Comparison of ENCODE assay signal across 18 cellular contexts in the genomic region with DNA sequence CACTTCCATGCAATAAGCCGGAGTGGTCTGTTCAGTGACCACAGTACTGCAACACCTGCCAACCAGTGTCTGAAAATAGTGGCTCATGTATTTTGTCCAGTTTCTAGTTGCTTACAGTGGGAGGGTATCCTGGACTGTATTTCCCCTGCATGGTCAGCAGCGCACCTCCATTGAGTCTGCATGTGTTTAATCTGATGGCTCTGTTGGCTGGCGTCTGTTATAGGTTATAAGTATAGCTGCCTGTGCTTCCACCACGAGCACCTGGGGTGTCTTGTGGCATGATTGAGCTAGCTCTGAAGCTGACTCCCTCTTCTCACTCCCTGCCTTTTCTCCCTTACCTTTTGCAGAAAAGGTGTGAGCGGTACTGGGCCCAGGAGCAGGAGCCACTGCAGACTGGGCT.
"Had no signal": no experiment of that assay in that cellular context is flagged by ENCODE, and none has a peak within 500 bp of the region (broad histone marks: within the 10 kb centered on the region; RNA-seq: fewer than 3 reads in every experiment).

No MANE protein-coding gene starts in this region.

- H3K9me3 ChIP-seq: colonic mucosa, esophagus squamous epithelium, gastroesophageal sphincter, psoas muscle had no signal

- DNase-seq: colonic mucosa; dermis blood vessel endothelial cell; esophagus squamous epithelium; foreskin fibroblast; glutamatergic neuron; kidney; left cardiac atrium; left ventricle myocardium superior; mesendoderm; naive thymus-derived CD4-positive, alpha-beta T cell; nephron progenitor cell; psoas muscle; small intestine; stimulated activated CD4-positive, alpha-beta T cell treated with anti-CD3 and anti-CD28 coated beads, Interleukin-12 subunit alpha, Interleukin-12 subunit beta, amount 100 ng/mL, for 4 hours; stimulated activated naive CD4-positive, alpha-beta T cell; trophoblast cell had no signal

- H3K4me3 Mint-ChIP-seq: naive thymus-derived CD4-positive, alpha-beta T cell; nephron progenitor cell had no signal

- ATAC-seq: gastroesophageal sphincter; left cardiac atrium; left ventricle myocardium superior; naive thymus-derived CD4-positive, alpha-beta T cell; psoas muscle had no signal

- H3K4me3 ChIP-seq: colonic mucosa, esophagus squamous epithelium, gastroesophageal sphincter, lung, psoas muscle had no signal

- H3K36me3 ChIP-seq: colonic mucosa had no signal

- H3K4me1 ChIP-seq: colonic mucosa, psoas muscle had no signal

- H3K27ac ChIP-seq: colonic mucosa, esophagus squamous epithelium, gastroesophageal sphincter, psoas muscle had no signal

- H3K27me3 ChIP-seq: colonic mucosa, esophagus squamous epithelium, gastroesophageal sphincter had no signal

- H3K27ac Mint-ChIP-seq: nephron progenitor cell had no signal
